In the genomic region with DNA sequence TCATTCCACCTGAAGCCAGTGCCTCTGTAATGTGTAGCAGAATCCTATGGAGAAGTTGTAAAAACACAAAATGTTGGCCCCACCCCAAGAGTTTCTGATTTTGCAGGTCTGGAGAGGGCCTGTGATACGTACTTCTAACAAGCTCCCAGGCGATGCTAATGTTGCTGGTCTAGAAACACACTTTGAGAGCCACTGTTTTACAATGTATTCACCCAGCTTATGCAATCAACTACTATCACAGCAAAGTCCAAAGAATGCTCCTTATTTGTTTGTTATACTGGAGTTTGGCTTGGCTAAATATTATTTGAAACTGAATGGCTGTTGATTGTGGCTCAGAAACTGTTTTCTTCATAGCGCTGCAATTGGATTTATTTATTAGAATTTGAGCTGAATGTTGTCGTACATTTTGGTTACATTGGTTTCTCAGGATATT, we compare ENCODE assay signal across 15 cellular contexts.
"Had no signal": no experiment of that assay in that cellular context is flagged by ENCODE, and none has a peak within 500 bp of the region (broad histone marks: within the 10 kb centered on the region; RNA-seq: fewer than 3 reads in every experiment).

No MANE protein-coding gene starts in this region.

- H3K27me3 ChIP-seq: brain microvascular endothelial cell, thyroid gland, uterus had no signal

- H3K36me3 ChIP-seq: brain microvascular endothelial cell, esophagus squamous epithelium, thyroid gland, uterus had no signal

- H3K4me1 Mint-ChIP-seq: activated naive CD8-positive, alpha-beta T cell treated with anti-CD3 and anti-CD28 coated beads, Interleukin-2, amount 10 ng/mL, durations not matched to agents 7 days and 5 days; natural killer cell; stimulated activated memory B cell treated with anti-CD40 and anti-IgM and Interleukin-4, amounts not matched to agents 10 μg/mL and 1 μg/mL and 100 μg/mL, for 72 hours had no signal

- H3K27me3 Mint-ChIP-seq: stimulated activated memory B cell treated with anti-CD40 and anti-IgM and Interleukin-4, amounts not matched to agents 10 μg/mL and 1 μg/mL and 100 μg/mL, for 72 hours had no signal

- H3K4me3 ChIP-seq: esophagus squamous epithelium, thyroid gland, uterus had no signal

- H3K36me3 Mint-ChIP-seq: activated naive CD8-positive, alpha-beta T cell treated with anti-CD3 and anti-CD28 coated beads, Interleukin-2, amount 10 ng/mL, durations not matched to agents 7 days and 5 days; natural killer cell; stimulated activated memory B cell treated with anti-CD40 and anti-IgM and Interleukin-4, amounts not matched to agents 10 μg/mL and 1 μg/mL and 100 μg/mL, for 72 hours had no signal

- H3K4me3 Mint-ChIP-seq: activated naive CD8-positive, alpha-beta T cell treated with anti-CD3 and anti-CD28 coated beads, Interleukin-2, amount 10 ng/mL, durations not matched to agents 7 days and 5 days; activated T-helper 1 cell treated with anti-CD3 and anti-CD28 coated beads, Interleukin-12 subunit alpha, Interleukin-12 subunit beta, Interleukin-2, Interleukin-4 antibody, amounts not matched to agents 30 ng/mL and 10 ng/mL and 1 ng/mL, durations not matched to agents 14 hours and 24 hours and 36 hours; natural killer cell; stimulated activated memory B cell treated with anti-CD40 and anti-IgM and Interleukin-4, amounts not matched to agents 10 μg/mL and 1 μg/mL and 100 μg/mL, for 72 hours had no signal

- H3K4me1 ChIP-seq: esophagus squamous epithelium, thyroid gland, uterus had no signal

- H3K9me3 Mint-ChIP-seq: activated naive CD8-positive, alpha-beta T cell treated with anti-CD3 and anti-CD28 coated beads, Interleukin-2, amount 10 ng/mL, durations not matched to agents 7 days and 5 days; activated T-helper 1 cell treated with anti-CD3 and anti-CD28 coated beads, Interleukin-12 subunit alpha, Interleukin-12 subunit beta, Interleukin-2, Interleukin-4 antibody, amounts not matched to agents 30 ng/mL and 10 ng/mL and 1 ng/mL, durations not matched to agents 14 hours and 24 hours and 36 hours; natural killer cell; stimulated activated memory B cell treated with anti-CD40 and anti-IgM and Interleukin-4, amounts not matched to agents 10 μg/mL and 1 μg/mL and 100 μg/mL, for 72 hours had no signal

- H3K27ac ChIP-seq: brain microvascular endothelial cell, esophagus squamous epithelium, thyroid gland, uterus had no signal

- ATAC-seq: left ventricle myocardium superior; stimulated activated memory B cell treated with anti-CD40 and anti-IgM and Interleukin-4, amounts not matched to agents 10 μg/mL and 1 μg/mL and 100 μg/mL, for 72 hours had no signal

- H3K9me3 ChIP-seq: esophagus squamous epithelium, thyroid gland, uterus had no signal

- H3K27ac Mint-ChIP-seq: activated naive CD8-positive, alpha-beta T cell treated with anti-CD3 and anti-CD28 coated beads, Interleukin-2, amount 10 ng/mL, durations not matched to agents 7 days and 5 days; activated T-helper 1 cell treated with anti-CD3 and anti-CD28 coated beads, Interleukin-12 subunit alpha, Interleukin-12 subunit beta, Interleukin-2, Interleukin-4 antibody, amounts not matched to agents 30 ng/mL and 10 ng/mL and 1 ng/mL, durations not matched to agents 14 hours and 24 hours and 36 hours; natural killer cell; stimulated activated memory B cell treated with anti-CD40 and anti-IgM and Interleukin-4, amounts not matched to agents 10 μg/mL and 1 μg/mL and 100 μg/mL, for 72 hours had no signal

- DNase-seq: activated CD4-positive, alpha-beta T cell treated with anti-CD3 and anti-CD28 coated beads, Interleukin-2, amount 50 U/mL, for 1 hour; activated CD8-positive, alpha-beta memory T cell treated with anti-CD3 and anti-CD28 coated beads for 24 hours; activated naive CD4-positive, alpha-beta T cell; activated naive CD8-positive, alpha-beta T cell treated with anti-CD3 and anti-CD28 coated beads, Interleukin-2, amount 10 ng/mL, durations not matched to agents 7 days and 5 days; brain microvascular endothelial cell; cortex of kidney; effector CD8-positive, alpha-beta T cell; esophagus squamous epithelium; kidney; left ventricle myocardium superior; natural killer cell; thyroid gland; uterus had no signal
